Comparison of ENCODE assay signal across 1 cellular context in the genomic region with DNA sequence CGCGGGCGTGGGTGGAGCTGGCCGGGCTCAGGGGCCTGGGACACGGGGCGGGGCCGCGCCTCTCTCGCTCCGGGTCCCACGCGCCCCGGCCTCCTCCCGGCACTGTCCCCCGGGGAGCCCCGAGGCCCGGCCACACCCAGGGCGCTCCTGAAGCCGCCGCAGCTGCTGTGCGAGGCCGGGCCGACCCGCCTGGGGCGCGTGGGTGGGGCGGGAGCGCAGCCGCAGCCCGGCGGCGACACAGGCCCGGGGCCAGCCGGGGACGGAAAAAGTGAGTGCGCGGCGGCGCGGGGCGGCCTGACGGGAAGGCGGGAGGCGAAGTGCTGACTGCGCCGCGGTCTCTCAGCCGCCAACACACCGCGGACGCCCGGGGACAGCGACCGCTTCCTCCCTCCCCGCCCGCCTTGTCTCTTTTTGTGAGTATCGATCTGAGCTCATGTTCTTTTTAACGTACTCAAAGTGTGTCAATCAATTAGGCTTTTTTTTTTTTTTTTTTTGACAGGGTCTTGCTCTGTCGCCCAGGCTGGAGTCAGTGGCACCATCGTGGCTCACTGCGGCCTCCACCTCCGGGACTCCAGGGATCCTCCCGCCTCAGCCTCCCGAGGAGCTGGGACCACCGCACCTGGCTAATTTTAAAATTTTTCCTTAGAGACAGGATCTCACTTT.
TF ChIP-seq lines count a peak whose summit lies in the region.

No MANE protein-coding gene starts in this region.

TF ChIP-seq in GM12878, 131 proteins besides CTCF, POLR2A, EP300 and RAD21 (continued from another document):
- TF ChIP-seq, protein P1, sequence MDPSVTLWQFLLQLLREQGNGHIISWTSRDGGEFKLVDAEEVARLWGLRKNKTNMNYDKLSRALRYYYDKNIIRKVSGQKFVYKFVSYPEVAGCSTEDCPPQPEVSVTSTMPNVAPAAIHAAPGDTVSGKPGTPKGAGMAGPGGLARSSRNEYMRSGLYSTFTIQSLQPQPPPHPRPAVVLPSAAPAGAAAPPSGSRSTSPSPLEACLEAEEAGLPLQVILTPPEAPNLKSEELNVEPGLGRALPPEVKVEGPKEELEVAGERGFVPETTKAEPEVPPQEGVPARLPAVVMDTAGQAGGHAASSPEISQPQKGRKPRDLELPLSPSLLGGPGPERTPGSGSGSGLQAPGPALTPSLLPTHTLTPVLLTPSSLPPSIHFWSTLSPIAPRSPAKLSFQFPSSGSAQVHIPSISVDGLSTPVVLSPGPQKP (IDR thresholded peaks at IDR 0.05; ENCODE audit: low read depth, low read length): no peak
- TF ChIP-seq, protein P2, sequence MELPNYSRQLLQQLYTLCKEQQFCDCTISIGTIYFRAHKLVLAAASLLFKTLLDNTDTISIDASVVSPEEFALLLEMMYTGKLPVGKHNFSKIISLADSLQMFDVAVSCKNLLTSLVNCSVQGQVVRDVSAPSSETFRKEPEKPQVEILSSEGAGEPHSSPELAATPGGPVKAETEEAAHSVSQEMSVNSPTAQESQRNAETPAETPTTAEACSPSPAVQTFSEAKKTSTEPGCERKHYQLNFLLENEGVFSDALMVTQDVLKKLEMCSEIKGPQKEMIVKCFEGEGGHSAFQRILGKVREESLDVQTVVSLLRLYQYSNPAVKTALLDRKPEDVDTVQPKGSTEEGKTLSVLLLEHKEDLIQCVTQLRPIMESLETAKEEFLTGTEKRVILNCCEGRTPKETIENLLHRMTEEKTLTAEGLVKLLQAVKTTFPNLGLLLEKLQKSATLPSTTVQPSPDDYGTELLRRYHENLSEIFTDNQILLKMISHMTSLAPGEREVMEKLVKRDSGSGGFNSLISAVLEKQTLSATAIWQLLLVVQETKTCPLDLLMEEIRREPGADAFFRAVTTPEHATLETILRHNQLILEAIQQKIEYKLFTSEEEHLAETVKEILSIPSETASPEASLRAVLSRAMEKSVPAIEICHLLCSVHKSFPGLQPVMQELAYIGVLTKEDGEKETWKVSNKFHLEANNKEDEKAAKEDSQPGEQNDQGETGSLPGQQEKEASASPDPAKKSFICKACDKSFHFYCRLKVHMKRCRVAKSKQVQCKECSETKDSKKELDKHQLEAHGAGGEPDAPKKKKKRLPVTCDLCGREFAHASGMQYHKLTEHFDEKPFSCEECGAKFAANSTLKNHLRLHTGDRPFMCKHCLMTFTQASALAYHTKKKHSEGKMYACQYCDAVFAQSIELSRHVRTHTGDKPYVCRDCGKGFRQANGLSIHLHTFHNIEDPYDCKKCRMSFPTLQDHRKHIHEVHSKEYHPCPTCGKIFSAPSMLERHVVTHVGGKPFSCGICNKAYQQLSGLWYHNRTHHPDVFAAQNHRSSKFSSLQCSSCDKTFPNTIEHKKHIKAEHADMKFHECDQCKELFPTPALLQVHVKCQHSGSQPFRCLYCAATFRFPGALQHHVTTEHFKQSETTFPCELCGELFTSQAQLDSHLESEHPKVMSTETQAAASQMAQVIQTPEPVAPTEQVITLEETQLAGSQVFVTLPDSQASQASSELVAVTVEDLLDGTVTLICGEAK (IDR thresholded peaks at IDR 0.05; ENCODE audit: borderline replicate concordance): no peak
- TF ChIP-seq CHD1 (IDR thresholded peaks at IDR 0.05; ENCODE audit: low read depth, low read length): no peak
- TF ChIP-seq, protein P3, sequence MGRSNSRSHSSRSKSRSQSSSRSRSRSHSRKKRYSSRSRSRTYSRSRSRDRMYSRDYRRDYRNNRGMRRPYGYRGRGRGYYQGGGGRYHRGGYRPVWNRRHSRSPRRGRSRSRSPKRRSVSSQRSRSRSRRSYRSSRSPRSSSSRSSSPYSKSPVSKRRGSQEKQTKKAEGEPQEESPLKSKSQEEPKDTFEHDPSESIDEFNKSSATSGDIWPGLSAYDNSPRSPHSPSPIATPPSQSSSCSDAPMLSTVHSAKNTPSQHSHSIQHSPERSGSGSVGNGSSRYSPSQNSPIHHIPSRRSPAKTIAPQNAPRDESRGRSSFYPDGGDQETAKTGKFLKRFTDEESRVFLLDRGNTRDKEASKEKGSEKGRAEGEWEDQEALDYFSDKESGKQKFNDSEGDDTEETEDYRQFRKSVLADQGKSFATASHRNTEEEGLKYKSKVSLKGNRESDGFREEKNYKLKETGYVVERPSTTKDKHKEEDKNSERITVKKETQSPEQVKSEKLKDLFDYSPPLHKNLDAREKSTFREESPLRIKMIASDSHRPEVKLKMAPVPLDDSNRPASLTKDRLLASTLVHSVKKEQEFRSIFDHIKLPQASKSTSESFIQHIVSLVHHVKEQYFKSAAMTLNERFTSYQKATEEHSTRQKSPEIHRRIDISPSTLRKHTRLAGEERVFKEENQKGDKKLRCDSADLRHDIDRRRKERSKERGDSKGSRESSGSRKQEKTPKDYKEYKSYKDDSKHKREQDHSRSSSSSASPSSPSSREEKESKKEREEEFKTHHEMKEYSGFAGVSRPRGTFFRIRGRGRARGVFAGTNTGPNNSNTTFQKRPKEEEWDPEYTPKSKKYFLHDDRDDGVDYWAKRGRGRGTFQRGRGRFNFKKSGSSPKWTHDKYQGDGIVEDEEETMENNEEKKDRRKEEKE (IDR thresholded peaks at IDR 0.05): no peak
- TF ChIP-seq, protein P4, sequence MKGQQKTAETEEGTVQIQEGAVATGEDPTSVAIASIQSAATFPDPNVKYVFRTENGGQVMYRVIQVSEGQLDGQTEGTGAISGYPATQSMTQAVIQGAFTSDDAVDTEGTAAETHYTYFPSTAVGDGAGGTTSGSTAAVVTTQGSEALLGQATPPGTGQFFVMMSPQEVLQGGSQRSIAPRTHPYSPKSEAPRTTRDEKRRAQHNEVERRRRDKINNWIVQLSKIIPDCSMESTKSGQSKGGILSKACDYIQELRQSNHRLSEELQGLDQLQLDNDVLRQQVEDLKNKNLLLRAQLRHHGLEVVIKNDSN (IDR thresholded peaks at IDR 0.05; ENCODE audit: borderline replicate concordance, extremely low read length, insufficient read depth, low read depth, low read length): no peak
- TF ChIP-seq DPF2 (IDR thresholded peaks at IDR 0.05): peak; percentile 96
- TF ChIP-seq SRF (IDR thresholded peaks at IDR 0.05; ENCODE audit: low read depth in 2 of 2, low read length in 2 of 2): 0 out of 4 replicates have a peak, but pooled peaks of 1 of the 2 experiments have one; percentile 12
- TF ChIP-seq, protein P5, sequence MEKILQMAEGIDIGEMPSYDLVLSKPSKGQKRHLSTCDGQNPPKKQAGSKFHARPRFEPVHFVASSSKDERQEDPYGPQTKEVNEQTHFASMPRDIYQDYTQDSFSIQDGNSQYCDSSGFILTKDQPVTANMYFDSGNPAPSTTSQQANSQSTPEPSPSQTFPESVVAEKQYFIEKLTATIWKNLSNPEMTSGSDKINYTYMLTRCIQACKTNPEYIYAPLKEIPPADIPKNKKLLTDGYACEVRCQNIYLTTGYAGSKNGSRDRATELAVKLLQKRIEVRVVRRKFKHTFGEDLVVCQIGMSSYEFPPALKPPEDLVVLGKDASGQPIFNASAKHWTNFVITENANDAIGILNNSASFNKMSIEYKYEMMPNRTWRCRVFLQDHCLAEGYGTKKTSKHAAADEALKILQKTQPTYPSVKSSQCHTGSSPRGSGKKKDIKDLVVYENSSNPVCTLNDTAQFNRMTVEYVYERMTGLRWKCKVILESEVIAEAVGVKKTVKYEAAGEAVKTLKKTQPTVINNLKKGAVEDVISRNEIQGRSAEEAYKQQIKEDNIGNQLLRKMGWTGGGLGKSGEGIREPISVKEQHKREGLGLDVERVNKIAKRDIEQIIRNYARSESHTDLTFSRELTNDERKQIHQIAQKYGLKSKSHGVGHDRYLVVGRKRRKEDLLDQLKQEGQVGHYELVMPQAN (conservative IDR thresholded peaks at IDR 0.05): peak; percentile 53; the same call in 1 of the 2 replicates
- TF ChIP-seq IRF4 (IDR thresholded peaks at IDR 0.05; ENCODE audit: low read depth, low read length): no peak
- TF ChIP-seq, protein P6, sequence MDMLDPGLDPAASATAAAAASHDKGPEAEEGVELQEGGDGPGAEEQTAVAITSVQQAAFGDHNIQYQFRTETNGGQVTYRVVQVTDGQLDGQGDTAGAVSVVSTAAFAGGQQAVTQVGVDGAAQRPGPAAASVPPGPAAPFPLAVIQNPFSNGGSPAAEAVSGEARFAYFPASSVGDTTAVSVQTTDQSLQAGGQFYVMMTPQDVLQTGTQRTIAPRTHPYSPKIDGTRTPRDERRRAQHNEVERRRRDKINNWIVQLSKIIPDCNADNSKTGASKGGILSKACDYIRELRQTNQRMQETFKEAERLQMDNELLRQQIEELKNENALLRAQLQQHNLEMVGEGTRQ (IDR thresholded peaks at IDR 0.05; ENCODE audit: borderline replicate concordance, low read depth, low read length): no peak
- TF ChIP-seq BHLHE40 (IDR thresholded peaks at IDR 0.05; ENCODE audit: borderline replicate concordance in 1 of 2, low read depth in 2 of 2, low read length in 1 of 2): peak in 1 of 2 experiments; percentile 78; a peak in 2 of 4 replicates
- no peak for TF ChIP-seq CBX3 (IDR thresholded peaks at IDR 0.05; ENCODE audit: borderline replicate concordance, low read depth)
- no peak for TF ChIP-seq CHD2 (IDR thresholded peaks at IDR 0.05; ENCODE audit: borderline replicate concordance, low read depth, low read length)
- TF ChIP-seq RFX5 (IDR thresholded peaks at IDR 0.05; ENCODE audit: low read depth, low read length): no peak
- TF ChIP-seq BACH1 (IDR thresholded peaks at IDR 0.05; ENCODE audit: borderline replicate concordance): peak; percentile 91
- TF ChIP-seq, protein P7, sequence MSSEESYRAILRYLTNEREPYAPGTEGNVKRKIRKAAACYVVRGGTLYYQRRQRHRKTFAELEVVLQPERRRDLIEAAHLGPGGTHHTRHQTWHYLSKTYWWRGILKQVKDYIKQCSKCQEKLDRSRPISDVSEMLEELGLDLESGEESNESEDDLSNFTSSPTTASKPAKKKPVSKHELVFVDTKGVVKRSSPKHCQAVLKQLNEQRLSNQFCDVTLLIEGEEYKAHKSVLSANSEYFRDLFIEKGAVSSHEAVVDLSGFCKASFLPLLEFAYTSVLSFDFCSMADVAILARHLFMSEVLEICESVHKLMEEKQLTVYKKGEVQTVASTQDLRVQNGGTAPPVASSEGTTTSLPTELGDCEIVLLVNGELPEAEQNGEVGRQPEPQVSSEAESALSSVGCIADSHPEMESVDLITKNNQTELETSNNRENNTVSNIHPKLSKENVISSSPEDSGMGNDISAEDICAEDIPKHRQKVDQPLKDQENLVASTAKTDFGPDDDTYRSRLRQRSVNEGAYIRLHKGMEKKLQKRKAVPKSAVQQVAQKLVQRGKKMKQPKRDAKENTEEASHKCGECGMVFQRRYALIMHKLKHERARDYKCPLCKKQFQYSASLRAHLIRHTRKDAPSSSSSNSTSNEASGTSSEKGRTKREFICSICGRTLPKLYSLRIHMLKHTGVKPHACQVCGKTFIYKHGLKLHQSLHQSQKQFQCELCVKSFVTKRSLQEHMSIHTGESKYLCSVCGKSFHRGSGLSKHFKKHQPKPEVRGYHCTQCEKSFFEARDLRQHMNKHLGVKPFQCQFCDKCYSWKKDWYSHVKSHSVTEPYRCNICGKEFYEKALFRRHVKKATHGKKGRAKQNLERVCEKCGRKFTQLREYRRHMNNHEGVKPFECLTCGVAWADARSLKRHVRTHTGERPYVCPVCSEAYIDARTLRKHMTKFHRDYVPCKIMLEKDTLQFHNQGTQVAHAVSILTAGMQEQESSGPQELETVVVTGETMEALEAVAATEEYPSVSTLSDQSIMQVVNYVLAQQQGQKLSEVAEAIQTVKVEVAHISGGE (CRISPR knock-in tag; IDR thresholded peaks at IDR 0.05): no peak; the same call in 1 of the 2 replicates
TF ChIP-seq in GM12878: peak in this region for 38.
